In the genomic region with DNA sequence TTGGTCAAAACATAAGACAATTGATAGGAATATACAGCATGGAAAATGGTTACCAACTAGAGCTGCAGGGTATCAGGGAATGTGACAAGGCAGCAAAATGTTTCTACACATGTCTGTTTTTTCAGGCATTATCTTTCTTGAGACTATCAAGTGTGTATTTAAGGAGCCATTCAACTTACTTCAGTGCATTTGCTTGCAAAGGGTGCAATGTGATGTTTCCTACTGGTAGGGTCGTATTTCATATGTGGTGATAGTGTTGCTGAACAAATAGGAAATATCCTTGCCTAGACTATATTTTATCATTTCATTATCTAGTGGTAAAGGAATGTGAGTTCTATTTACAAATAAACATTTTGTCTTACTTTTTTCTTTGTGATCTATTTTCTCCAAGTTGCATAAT, we compare ENCODE assay signal across 9 cellular contexts. TPM values are rescaled to one million over a fixed set of nuclear protein-coding genes. Genes with fewer than 3 reads are reported as not detected.
DNase-seq lines count a peak whose midpoint lies in the region; ATAC-seq, FAIRE-seq and TF ChIP-seq lines count a peak whose summit lies in the region.
"Had no signal": no experiment of that assay in that cellular context is flagged by ENCODE, and none has a peak within 500 bp of the region (broad histone marks: within the 10 kb centered on the region; RNA-seq: fewer than 3 reads in every experiment).

No MANE protein-coding gene starts in this region.

- H3K36me3 ChIP-seq in BLaER1, result no peaks in the 10 kb centered on the region
- no peaks in the 10 kb centered on the region for H3K36me3 ChIP-seq in kidney (ENCODE audit: control insufficient read depth in 1 of 2, insufficient read depth in 2 of 2, low read length in 2 of 2)
- H3K36me3 ChIP-seq: suprapubic skin had no signal

- H3K9me3 ChIP-seq in BLaER1 (no peaks in the 10 kb centered on the region), kidney (ENCODE audit: control insufficient read depth in 1 of 2, low read length in 2 of 2) (no peaks in the 10 kb centered on the region)
- H3K9me3 ChIP-seq: suprapubic skin had no signal

- FAIRE-seq in kidney (lab: Jason Lieb, UNC), result no peak

- peak overlapping the region; percentile 54 to 69 (median 61) for H3K4me3 Mint-ChIP-seq in T-cell

- H4K20me1 ChIP-seq in BLaER1, result no peaks in the 10 kb centered on the region

- ATAC-seq in T-cell (replicated peaks in 1 of 4), result peak in 1 of 4 experiments; percentile 16

- TF ChIP-seq CTCF in kidney (IDR thresholded peaks at IDR 0.05; ENCODE audit: borderline replicate concordance, extremely low read depth, insufficient read depth) (no peak), GM10266 (IDR thresholded peaks at IDR 0.05; ENCODE audit: control insufficient read depth, insufficient read depth, low read depth, missing control alignments) (no peak)

- DNase-seq in KBM-7 (peak; percentile 51), T-cell (no peak), fibroblast of peridontal ligament (ENCODE audit: extremely low read depth) (peak; percentile 51), kidney (no peak), GM10266 (ENCODE audit: extremely low spot score) (no peak), T-helper 9 cell (no peak)
- DNase-seq in activated CD8-positive, alpha-beta memory T cell treated with anti-CD3 and anti-CD28 coated beads, Interleukin-2, amount 50 U/mL, for 4 hours, result no peak

- H3K27me3 ChIP-seq in BLaER1, result no peaks in the 10 kb centered on the region
- H3K27me3 ChIP-seq: suprapubic skin had no signal

- in situ Hi-C loops in KBM-7 (cut with MboI; ENCODE audit: low pct_unique_long_range_greater_than_20kb, low sequenced_read_pairs), result no loop called here

- peaks cover 72 to 87% (median 85%) of the 10 kb centered on the region in 3 donors for H3K4me1 Mint-ChIP-seq in T-cell

- CTCF ChIA-PET in T-cell (lab: Charles Lee), result interaction anchor here (0.6 to 3.6 kb wide), 15 partner anchors 9 to 86 kb away, joined by 3 to 31 read pairs (median 5); partner anchors contain the start of gene PTPRC (in 1 of the 2)

- peaks cover 17% of the 10 kb centered on the region for H3K36me3 Mint-ChIP-seq in T-cell

- H3K9me3 Mint-ChIP-seq in T-cell, result no peaks in the 10 kb centered on the region

- POLR2A ChIA-PET in T-cell (lab: Charles Lee), result interaction anchor here (0.6 to 3.7 kb wide), 32 partner anchors 7 to 906 kb away, joined by 3 to 49 read pairs (median 6); partner anchors contain the start of genes DENND1B (in 1 of the 2) and PTPRC (in 1 of the 2)

- intact Hi-C loops in kidney (cut with DNase I), result no loop called here

- H3K27ac ChIP-seq in BLaER1 (peak overlapping the region; percentile 88), kidney (ENCODE audit: low read depth in 2 of 2, low read length in 2 of 2) (no peak overlapping the region)
- H3K27ac ChIP-seq: suprapubic skin had no signal

- peak overlapping the region; percentile 79 for H3K4me2 ChIP-seq in BLaER1

- no peak overlapping the region for H3K9ac ChIP-seq in BLaER1
- no peak overlapping the region for H3K9ac ChIP-seq in kidney (ENCODE audit: low read length in 2 of 2)

- peaks cover 70% of the 10 kb centered on the region for H3K4me1 ChIP-seq in BLaER1
- H3K4me1 ChIP-seq in kidney (ENCODE audit: control insufficient read depth in 1 of 2, insufficient read depth in 1 of 2, low read depth in 1 of 2, low read length in 2 of 2), result no peaks in the 10 kb centered on the region

- peak overlapping the region; percentile 94 to 99 for H3K27ac Mint-ChIP-seq in T-cell

- H3K4me3 ChIP-seq in BLaER1, result no peak overlapping the region
- no peak overlapping the region for H3K4me3 ChIP-seq in kidney (ENCODE audit: low read length in 2 of 2)
- H3K4me3 ChIP-seq: suprapubic skin had no signal

- H3K27me3 Mint-ChIP-seq in T-cell, result no peaks in the 10 kb centered on the region

RNA-seq across cellular contexts. Expression of gene PTPRC, which starts 42.4 kb away (rescaled TPM):
- total RNA-seq in T-cell (100 to 1,000 TPM; 674 to 984 (median 781) TPM), kidney (60.2 TPM)
- 1.4 TPM for polyA plus RNA-seq in kidney (ENCODE audit: insufficient read depth, low read depth, low replicate concordance)

Comparison
In these comparisons a context has a peak if more than half of its experiments do, and no peak if none do; other contexts are left out.
1. DNase-seq: peak in KBM-7 (single experiment) and fibroblast of peridontal ligament (single experiment); none in T-cell (0 of 34), kidney (single experiment), GM10266 (single experiment), activated CD8-positive, alpha-beta memory T cell treated with anti-CD3 and anti-CD28 coated beads, Interleukin-2, amount 50 U/mL, for 4 hours (single experiment) and T-helper 9 cell (single experiment).
2. RNA of gene PTPRC, which starts 42.4 kb away (total RNA-seq): 674 to 984 TPM in T-cell; 60.2 TPM in kidney (single experiment); every median in the first group is over 10 times any median in the second.